ENCODE assay signal across 25 cellular contexts in genomic region chr18:45932708-45933107, GRCh38.
"Had no signal": no experiment of that assay in that cellular context is flagged by ENCODE, and none has a peak within 500 bp of the region (broad histone marks: within the 10 kb centered on the region; RNA-seq: fewer than 3 reads in every experiment).

No MANE protein-coding gene starts in this region.

- H3K4me1 Mint-ChIP-seq: nephron had no signal

- H3K4me3 Mint-ChIP-seq: nephron; stimulated activated naive B cell treated with anti-CD40 and anti-IgM and Interleukin-4, amounts not matched to agents 10 μg/mL and 1 μg/mL and 100 μg/mL, for 72 hours; T-helper 1 cell treated with Interleukin-12 subunit alpha and Interleukin-12 subunit beta and Interleukin-4 antibody, amounts not matched to agents 30 μg/mL and 1 μg/mL, for 36 hours had no signal

- H3K27ac Mint-ChIP-seq: nephron; progenitor cell of endocrine pancreas; T-helper 1 cell treated with Interleukin-12 subunit alpha and Interleukin-12 subunit beta and Interleukin-4 antibody, amounts not matched to agents 30 μg/mL and 1 μg/mL, for 36 hours had no signal

- H3K9me3 Mint-ChIP-seq: activated naive CD4-positive, alpha-beta T cell treated with anti-CD3 and anti-CD28 coated beads, Interleukin-2, amount 50 U/mL, for 72 hours; nephron; stimulated activated naive B cell treated with anti-CD40 and anti-IgM and Interleukin-4, amounts not matched to agents 10 μg/mL and 1 μg/mL and 100 μg/mL, for 72 hours; T-helper 1 cell treated with Interleukin-12 subunit alpha and Interleukin-12 subunit beta and Interleukin-4 antibody, amounts not matched to agents 30 μg/mL and 1 μg/mL, for 36 hours had no signal

- H3K27me3 Mint-ChIP-seq: progenitor cell of endocrine pancreas; stimulated activated naive B cell treated with anti-CD40 and anti-IgM and Interleukin-4, amounts not matched to agents 10 μg/mL and 1 μg/mL and 100 μg/mL, for 72 hours had no signal

- H3K36me3 Mint-ChIP-seq: activated naive CD4-positive, alpha-beta T cell treated with anti-CD3 and anti-CD28 coated beads, Interleukin-2, amount 50 U/mL, for 72 hours had no signal

- DNase-seq: activated CD4-positive, alpha-beta T cell treated with anti-CD3 and anti-CD28 coated beads for 48 hours; activated CD4-positive, alpha-beta T cell treated with anti-CD3 and anti-CD28 coated beads, Interleukin-2, amount 50 U/mL, for 48 hours; activated CD8-positive, alpha-beta memory T cell treated with anti-CD3 and anti-CD28 coated beads for 24 hours; aorta; body of pancreas; dermis blood vessel endothelial cell; effector CD4-positive, alpha-beta T cell; foreskin keratinocyte; kidney glomerular epithelial cell; left lung; mucosa of descending colon; ovary; sigmoid colon; SK-N-SH; stimulated activated CD4-positive, alpha-beta T cell treated with anti-CD3 and anti-CD28 coated beads, Interleukin-1b, Interleukin-23, amount 100 ng/mL, for 48 hours; stimulated activated CD4-positive, alpha-beta T cell treated with anti-CD3 and anti-CD28 coated beads, Interleukin-4, amount 100 ng/mL, for 4 hours; stimulated activated naive B cell treated with anti-CD40 and anti-IgM and Interleukin-4, amounts not matched to agents 10 μg/mL and 1 μg/mL and 100 μg/mL, for 72 hours; SW 1271; T1000; WERI-Rb-1 had no signal

- ATAC-seq: activated CD4-positive, CD25-positive, alpha-beta regulatory T cell treated with anti-CD3 and anti-CD28 coated beads, Interleukin-2, amount 50 U/mL, for 24 hours; activated naive CD4-positive, alpha-beta T cell treated with anti-CD3 and anti-CD28 coated beads, Interleukin-2, amount 50 U/mL, for 72 hours; body of pancreas; foreskin keratinocyte; left lung; mucosa of descending colon; stimulated activated naive B cell treated with anti-CD40 and anti-IgM and Interleukin-4, amounts not matched to agents 10 μg/mL and 1 μg/mL and 100 μg/mL, for 72 hours had no signal
